ENCODE assay signal across 23 cellular contexts in genomic region chr2:110984654-110985053, GRCh38.
"Had no signal": no experiment of that assay in that cellular context is flagged by ENCODE, and none has a peak within 500 bp of the region (broad histone marks: within the 10 kb centered on the region; RNA-seq: fewer than 3 reads in every experiment).

No MANE protein-coding gene starts in this region.

- H3K27me3 ChIP-seq: neural progenitor cell, pancreas, right lobe of liver, sigmoid colon, stomach, thyroid gland, tibial nerve, upper lobe of left lung, vagina had no signal

- DNase-seq: natural killer cell; occipital lobe; pancreas; psoas muscle; right cardiac atrium; right lobe of liver; sigmoid colon; small intestine; stimulated activated CD4-positive, alpha-beta T cell treated with anti-CD3 and anti-CD28 coated beads, Interleukin-15, amount 100 ng/mL, for 24 hours; stimulated activated CD4-positive, alpha-beta T cell treated with anti-CD3 and anti-CD28 coated beads, Interleukin-2, amount 100 ng/mL, for 24 hours; stimulated activated CD4-positive, alpha-beta T cell treated with anti-CD3 and anti-CD28 coated beads, Interleukin-2, amount 100 ng/mL, for 48 hours; stimulated activated CD4-positive, alpha-beta T cell treated with anti-CD3 and anti-CD28 coated beads, Interleukin-4, amount 100 ng/mL, for 24 hours; stimulated activated naive B cell treated with anti-CD40 and anti-IgM and Interleukin-4, amounts not matched to agents 10 μg/mL and 1 μg/mL and 100 μg/mL, for 72 hours; stimulated activated naive CD4-positive, alpha-beta T cell treated with Interleukin-2 at 50 U/mL for 16 hours; stomach; thyroid gland; trophoblast cell; upper lobe of left lung had no signal

- H3K4me1 ChIP-seq: pancreas, psoas muscle, right lobe of liver, sigmoid colon, stomach, thyroid gland, tibial nerve, upper lobe of left lung, vagina had no signal

- H3K36me3 ChIP-seq: neural progenitor cell, pancreas, right lobe of liver, sigmoid colon, stomach, thoracic aorta, thyroid gland, tibial nerve, upper lobe of left lung, vagina had no signal

- H3K9me3 ChIP-seq: pancreas, psoas muscle, right lobe of liver, sigmoid colon, stomach, thoracic aorta, thyroid gland, tibial nerve, upper lobe of left lung, vagina had no signal

- ATAC-seq: natural killer cell; pancreas; psoas muscle; right cardiac atrium; right lobe of liver; stimulated activated effector memory CD8-positive, alpha-beta T cell treated with anti-CD3 and anti-CD28 coated beads, Interleukin-12 subunit alpha, Interleukin-12 subunit beta, amount 100 ng/mL, for 72 hours; stimulated activated naive B cell treated with anti-CD40 and anti-IgM and Interleukin-4, amounts not matched to agents 10 μg/mL and 1 μg/mL and 100 μg/mL, for 72 hours had no signal

- H3K27ac ChIP-seq: neural progenitor cell, pancreas, psoas muscle, right lobe of liver, sigmoid colon, stomach, thoracic aorta, thyroid gland, tibial nerve, upper lobe of left lung, vagina had no signal

- H3K4me3 ChIP-seq: neural progenitor cell, pancreas, psoas muscle, right lobe of liver, sigmoid colon, stomach, thoracic aorta, thyroid gland, tibial nerve, upper lobe of left lung, vagina had no signal
